Comparison of ENCODE assay signal across 6 cellular contexts in genomic region chr17:73878923-73879322, GRCh38.
"Had no signal": no experiment of that assay in that cellular context is flagged by ENCODE, and none has a peak within 500 bp of the region (broad histone marks: within the 10 kb centered on the region; RNA-seq: fewer than 3 reads in every experiment).

No MANE protein-coding gene starts in this region.

- ATAC-seq: HepG2, K562 had no signal

- DNase-seq: IMR-90, KBM-7 had no signal

- H3K4me3 ChIP-seq: K562 had no signal

- H3K4me3 Mint-ChIP-seq: IgD-negative memory B cell had no signal

- H3K27ac Mint-ChIP-seq: IgD-negative memory B cell had no signal

- H3K27ac ChIP-seq: HL-60 had no signal

- H3K9me3 Mint-ChIP-seq: IgD-negative memory B cell had no signal
